In genomic region chr10:73623056-73623455, GRCh38 we compare ENCODE assay signal across 28 cellular contexts. TPM values are rescaled to one million over a fixed set of nuclear protein-coding genes. Genes with fewer than 3 reads are reported as not detected.
"Had no signal": no experiment of that assay in that cellular context is flagged by ENCODE, and none has a peak within 500 bp of the region (broad histone marks: within the 10 kb centered on the region; RNA-seq: fewer than 3 reads in every experiment).

No MANE protein-coding gene starts in this region.

- H3K27ac ChIP-seq: esophagus muscularis mucosa, foreskin keratinocyte, heart right ventricle, parathyroid adenoma, vagina, WERI-Rb-1 had no signal

- H3K9me3 Mint-ChIP-seq: activated CD4-positive, alpha-beta memory T cell treated with anti-CD3 and anti-CD28 coated beads, Interleukin-2, amount 10 ng/mL, durations not matched to agents 7 days and 5 days; activated CD4-positive, alpha-beta T cell treated with anti-CD3 and anti-CD28 coated beads, Interleukin-2, amount 10 ng/mL, durations not matched to agents 7 days and 5 days; activated naive CD4-positive, alpha-beta T cell treated with anti-CD3 and anti-CD28 coated beads, Interleukin-2, amount 50 U/mL, for 24 hours; activated T-helper 2 cell treated with anti-CD3 and anti-CD28 coated beads, Interferon-gamma antibody, Interleukin-2, Interleukin-4, amounts not matched to agents 10 μg/mL and 5 μg/mL and 100 μg/mL, durations not matched to agents 14 hours and 24 hours and 36 hours; central memory CD8-positive, alpha-beta T cell; dendritic cell treated with granulocyte-macrophage colony-stimulating factor and Interleukin-4, amounts not matched to agents 40 ng/mL and 50 ng/mL, for 4 days; stimulated activated naive CD8-positive, alpha-beta T cell treated with anti-CD3 and anti-CD28 coated beads, Interleukin-15, amount 100 ng/mL, for 72 hours; T-helper 1 cell treated with Interleukin-12 subunit alpha and Interleukin-12 subunit beta and Interleukin-4 antibody, amounts not matched to agents 30 μg/mL and 1 μg/mL, for 36 hours had no signal

- ATAC-seq: activated CD4-positive, CD25-positive, alpha-beta regulatory T cell treated with anti-CD3 and anti-CD28 coated beads, Interleukin-2, amount 50 U/mL, for 24 hours; foreskin keratinocyte; heart right ventricle; left ventricle myocardium superior; right cardiac atrium; stimulated activated naive CD8-positive, alpha-beta T cell treated with anti-CD3 and anti-CD28 coated beads, Interleukin-15, amount 100 ng/mL, for 72 hours had no signal

- H3K4me3 Mint-ChIP-seq: activated CD4-positive, alpha-beta memory T cell treated with anti-CD3 and anti-CD28 coated beads, Interleukin-2, amount 10 ng/mL, durations not matched to agents 7 days and 5 days; activated CD4-positive, alpha-beta T cell treated with anti-CD3 and anti-CD28 coated beads, Interleukin-2, amount 10 ng/mL, durations not matched to agents 7 days and 5 days; activated naive CD4-positive, alpha-beta T cell treated with anti-CD3 and anti-CD28 coated beads, Interleukin-2, amount 50 U/mL, for 24 hours; central memory CD8-positive, alpha-beta T cell; dendritic cell treated with granulocyte-macrophage colony-stimulating factor and Interleukin-4, amounts not matched to agents 40 ng/mL and 50 ng/mL, for 4 days; stimulated activated naive CD8-positive, alpha-beta T cell treated with anti-CD3 and anti-CD28 coated beads, Interleukin-15, amount 100 ng/mL, for 72 hours had no signal

- H3K27me3 ChIP-seq: esophagus muscularis mucosa, foreskin keratinocyte, heart right ventricle, vagina had no signal

- H3K4me3 ChIP-seq: esophagus muscularis mucosa, heart right ventricle, vagina had no signal

- H3K27ac Mint-ChIP-seq: activated CD4-positive, alpha-beta memory T cell treated with anti-CD3 and anti-CD28 coated beads, Interleukin-2, amount 10 ng/mL, durations not matched to agents 7 days and 5 days; activated CD4-positive, alpha-beta T cell treated with anti-CD3 and anti-CD28 coated beads, Interleukin-2, amount 10 ng/mL, durations not matched to agents 7 days and 5 days; activated naive CD4-positive, alpha-beta T cell treated with anti-CD3 and anti-CD28 coated beads, Interleukin-2, amount 50 U/mL, for 24 hours; activated T-helper 2 cell treated with anti-CD3 and anti-CD28 coated beads, Interferon-gamma antibody, Interleukin-2, Interleukin-4, amounts not matched to agents 10 μg/mL and 5 μg/mL and 100 μg/mL, durations not matched to agents 14 hours and 24 hours and 36 hours; dendritic cell treated with granulocyte-macrophage colony-stimulating factor and Interleukin-4, amounts not matched to agents 40 ng/mL and 50 ng/mL, for 4 days; stimulated activated naive CD8-positive, alpha-beta T cell treated with anti-CD3 and anti-CD28 coated beads, Interleukin-15, amount 100 ng/mL, for 72 hours; T-helper 1 cell treated with Interleukin-12 subunit alpha and Interleukin-12 subunit beta and Interleukin-4 antibody, amounts not matched to agents 30 μg/mL and 1 μg/mL, for 36 hours; type B pancreatic cell had no signal

- H3K36me3 ChIP-seq: esophagus muscularis mucosa, heart right ventricle, vagina, WERI-Rb-1 had no signal

- H3K9me3 ChIP-seq: esophagus muscularis mucosa, heart right ventricle, vagina had no signal

- DNase-seq: activated CD4-positive, alpha-beta memory T cell treated with anti-CD3 and anti-CD28 coated beads, Interleukin-2, amount 10 ng/mL, durations not matched to agents 7 days and 5 days; activated CD4-positive, alpha-beta T cell treated with anti-CD3 and anti-CD28 coated beads, Interleukin-2, amount 10 ng/mL, durations not matched to agents 7 days and 5 days; activated T-cell treated with anti-CD3 and anti-CD28 coated beads, Interleukin-2, amount 50 U/mL, for 48 hours; effector CD4-positive, alpha-beta T cell; foreskin keratinocyte; heart right ventricle; left ventricle myocardium superior; nucleus accumbens; right cardiac atrium; stimulated activated CD4-positive, alpha-beta T cell treated with anti-CD3 and anti-CD28 coated beads, Interleukin-4, amount 100 ng/mL, for 1 hour; stimulated activated naive CD8-positive, alpha-beta T cell treated with anti-CD3 and anti-CD28 coated beads, Interleukin-15, amount 100 ng/mL, for 72 hours; substantia nigra; T1000; WERI-Rb-1 had no signal

- H3K27me3 Mint-ChIP-seq: activated CD4-positive, alpha-beta memory T cell treated with anti-CD3 and anti-CD28 coated beads, Interleukin-2, amount 10 ng/mL, durations not matched to agents 7 days and 5 days; activated CD4-positive, alpha-beta T cell treated with anti-CD3 and anti-CD28 coated beads, Interleukin-2, amount 10 ng/mL, durations not matched to agents 7 days and 5 days; activated naive CD4-positive, alpha-beta T cell treated with anti-CD3 and anti-CD28 coated beads, Interleukin-2, amount 50 U/mL, for 24 hours; central memory CD8-positive, alpha-beta T cell; dendritic cell treated with granulocyte-macrophage colony-stimulating factor and Interleukin-4, amounts not matched to agents 40 ng/mL and 50 ng/mL, for 4 days; stimulated activated naive CD8-positive, alpha-beta T cell treated with anti-CD3 and anti-CD28 coated beads, Interleukin-15, amount 100 ng/mL, for 72 hours; type B pancreatic cell had no signal

RNA-seq across cellular contexts. Expression of gene MYOZ1, which starts 18.2 kb away (rescaled TPM):
- total RNA-seq: activated CD4-positive, alpha-beta memory T cell treated with anti-CD3 and anti-CD28 coated beads, Interleukin-2, amount 10 ng/mL, durations not matched to agents 7 days and 5 days; activated CD4-positive, alpha-beta T cell treated with anti-CD3 and anti-CD28 coated beads, Interleukin-2, amount 10 ng/mL, durations not matched to agents 7 days and 5 days; activated T-helper 2 cell treated with anti-CD3 and anti-CD28 coated beads, Interferon-gamma antibody, Interleukin-2, Interleukin-4, amounts not matched to agents 10 μg/mL and 5 μg/mL and 100 μg/mL, durations not matched to agents 14 hours and 24 hours and 36 hours; bronchial epithelial cell; foreskin keratinocyte; lung microvascular endothelial cell; pulmonary artery endothelial cell; vagina had no signal

RNA-seq across cellular contexts. Expression of gene SYNPO2L, which starts 32.8 kb away (rescaled TPM):
- total RNA-seq: activated CD4-positive, alpha-beta memory T cell treated with anti-CD3 and anti-CD28 coated beads, Interleukin-2, amount 10 ng/mL, durations not matched to agents 7 days and 5 days; activated CD4-positive, alpha-beta T cell treated with anti-CD3 and anti-CD28 coated beads, Interleukin-2, amount 10 ng/mL, durations not matched to agents 7 days and 5 days; activated T-helper 2 cell treated with anti-CD3 and anti-CD28 coated beads, Interferon-gamma antibody, Interleukin-2, Interleukin-4, amounts not matched to agents 10 μg/mL and 5 μg/mL and 100 μg/mL, durations not matched to agents 14 hours and 24 hours and 36 hours; bronchial epithelial cell; esophagus muscularis mucosa; foreskin keratinocyte; lung microvascular endothelial cell; pulmonary artery endothelial cell had no signal
- polyA plus RNA-seq: foreskin keratinocyte, neural cell had no signal
